In the genomic region with DNA sequence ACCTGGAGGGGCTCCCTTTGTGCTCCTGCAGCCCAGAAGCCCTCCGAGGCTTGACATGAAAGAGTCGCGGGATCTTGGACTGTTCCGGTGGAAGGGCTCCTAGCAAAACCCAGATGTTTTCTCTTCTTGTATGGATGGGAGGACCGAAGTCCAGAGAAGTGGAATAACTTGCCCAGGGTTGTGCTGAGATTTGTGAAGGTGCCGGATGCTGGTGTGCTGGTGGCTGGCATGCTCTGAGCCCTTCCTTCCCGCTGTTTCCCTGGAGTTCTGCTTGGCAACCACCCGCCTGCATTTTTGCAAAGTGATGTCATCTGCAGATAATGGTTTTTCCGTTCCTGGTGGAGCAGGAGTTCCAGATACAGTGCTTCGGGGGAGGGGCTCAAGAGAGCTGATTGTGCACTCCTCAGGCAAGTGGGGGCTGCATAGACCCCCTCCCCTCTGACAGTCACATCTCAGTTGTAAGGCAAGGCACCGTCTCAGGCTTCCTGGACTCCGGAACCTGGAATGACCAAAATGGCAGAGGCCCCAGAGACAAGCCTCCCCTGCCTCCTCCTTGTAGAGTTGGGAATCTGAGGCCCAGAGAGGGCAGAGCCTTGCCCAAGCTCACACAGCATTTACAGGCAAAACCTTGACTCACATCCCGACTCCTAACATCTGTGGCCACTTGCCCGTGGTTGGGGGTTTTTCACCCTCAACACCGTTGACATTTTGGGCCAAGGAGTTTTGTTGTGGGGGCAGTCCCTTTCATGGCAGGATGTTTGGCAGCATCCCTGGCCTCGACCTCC, we compare ENCODE assay signal across 8 cellular contexts.
DNase-seq lines count a peak whose midpoint lies in the region; ATAC-seq and TF ChIP-seq lines count a peak whose summit lies in the region.

No MANE protein-coding gene starts in this region.

- no peak for TF ChIP-seq CTCF in OCI-LY3 (IDR thresholded peaks at IDR 0.05; ENCODE audit: low read depth, low read length)

- H3K36me3 ChIP-seq in OCI-LY3 (replicated peaks; ENCODE audit: low read depth, low read length) (no peaks in the 10 kb centered on the region), mucosa of rectum (ENCODE audit: control insufficient read depth in 2 of 2, insufficient read depth in 2 of 2, low read length in 2 of 2) (no peaks in the 10 kb centered on the region), aorta (ENCODE audit: control insufficient read depth in 1 of 2, insufficient read depth in 2 of 2, low read length in 1 of 2) (no peaks in the 10 kb centered on the region)

- no peaks in the 10 kb centered on the region for H4K20me1 ChIP-seq in OCI-LY3 (ENCODE audit: insufficient read depth, low read length)

- H3K27ac ChIP-seq in OCI-LY3 (ENCODE audit: low read length) = peak overlapping the region; percentile 95
- H3K27ac ChIP-seq in mucosa of rectum (ENCODE audit: low read depth in 2 of 2, low read length in 2 of 2) = peak overlapping the region; percentile 39 to 40
- peak overlapping the region; percentile 96 to 97 for H3K27ac ChIP-seq in aorta (ENCODE audit: low read depth in 1 of 2, low read length in 2 of 2)

- whole genome bisulfite sequencing in aorta, 2 donors = 3 to 4% methylated on average over 16 of the region's 16 CpGs

- H2AFZ ChIP-seq in OCI-LY3 (ENCODE audit: low read depth, low read length) = no peak overlapping the region

- peak; percentile 67 for ATAC-seq in aorta (ENCODE audit: low FRiP score)
- no peak for ATAC-seq in GM21381 (IDR thresholded peaks at IDR 0.05; ENCODE audit: unreplicated experiment)

- H3K9ac ChIP-seq in OCI-LY3 (ENCODE audit: low read length) (peak overlapping the region; percentile 8; the same call in 1 of the 2 replicates), mucosa of rectum (ENCODE audit: low read depth in 1 of 2, low read length in 2 of 2) (no peak overlapping the region)

- H3K9me3 ChIP-seq in OCI-LY3 (ENCODE audit: insufficient read depth, low read length) (no peaks in the 10 kb centered on the region), mucosa of rectum (ENCODE audit: control insufficient read depth in 2 of 2, low read length in 2 of 2) (no peaks in the 10 kb centered on the region), aorta (ENCODE audit: control insufficient read depth, low read length) (no peaks in the 10 kb centered on the region)

- DNase-seq in activated CD8-positive, alpha-beta memory T cell treated with anti-CD3 and anti-CD28 coated beads for 24 hours = peak; percentile 50
- no peak for DNase-seq in activated CD8-positive, alpha-beta memory T cell treated with anti-CD3 and anti-CD28 coated beads, Interleukin-2, amount 50 U/mL, for 4 hours
- DNase-seq in epidermal melanocyte (ENCODE audit: insufficient read length, low spot score) (peak; percentile 46), aorta (peak; percentile 89 to 92), germinal center (ENCODE audit: low spot score) (no peak)

- H3K4me2 ChIP-seq in OCI-LY3 (ENCODE audit: low read length) = peak overlapping the region; percentile 61

- peaks cover 84% of the 10 kb centered on the region for H3K4me1 ChIP-seq in OCI-LY3 (ENCODE audit: low read length)
- peaks cover 9% of the 10 kb centered on the region in 2 donors for H3K4me1 ChIP-seq in mucosa of rectum (ENCODE audit: control insufficient read depth in 2 of 2, insufficient read depth in 2 of 2, low read length in 2 of 2)
- H3K4me1 ChIP-seq in aorta (ENCODE audit: control insufficient read depth in 1 of 2, insufficient read depth in 2 of 2, low read length in 2 of 2) = no peaks in the 10 kb centered on the region

- intact Hi-C loops in aorta (cut with DNase I) = loop anchor here in 1 of 2 donors (2.0 kb wide), 1 partner anchor 18 kb away; no protein-coding TSS in a partner anchor

- no peak overlapping the region for H3K4me3 ChIP-seq in OCI-LY3 (ENCODE audit: low read length)
- H3K4me3 ChIP-seq in mucosa of rectum (ENCODE audit: low read length in 2 of 2) = peak overlapping the region in 1 of 2 donors; percentile 7
- H3K4me3 ChIP-seq in aorta (ENCODE audit: low read length in 2 of 2) = no peak overlapping the region

- H3K27me3 ChIP-seq in OCI-LY3 (ENCODE audit: low read depth, low read length) (no peaks in the 10 kb centered on the region), mucosa of rectum (ENCODE audit: control insufficient read depth in 2 of 2, insufficient read depth in 2 of 2, low read length in 2 of 2) (peaks cover 0 to 3% of the 10 kb centered on the region in 2 donors), aorta (ENCODE audit: control insufficient read depth in 1 of 2, insufficient read depth in 2 of 2, low read length in 1 of 2) (no peaks in the 10 kb centered on the region)

- no peaks in the 10 kb centered on the region for H3K79me2 ChIP-seq in OCI-LY3 (ENCODE audit: low read length)

Comparison
In these comparisons a context has a peak if more than half of its experiments do, and no peak if none do; other contexts are left out.
1. DNase-seq: peak in activated CD8-positive, alpha-beta memory T cell treated with anti-CD3 and anti-CD28 coated beads for 24 hours (single experiment), epidermal melanocyte (single experiment) and aorta (2 of 2); none in activated CD8-positive, alpha-beta memory T cell treated with anti-CD3 and anti-CD28 coated beads, Interleukin-2, amount 50 U/mL, for 4 hours (single experiment) and germinal center (single experiment).
2. H3K27ac ChIP-seq: peak in every context shown above with its lines; median percentile 96 in aorta; 95 in OCI-LY3; 40 in mucosa of rectum.